Comparison of ENCODE assay signal across 8 cellular contexts in genomic region chr17:75785016-75785769, GRCh38. TPM values are rescaled to one million over a fixed set of nuclear protein-coding genes. Genes with fewer than 3 reads are reported as not detected.
DNase-seq lines count a peak whose midpoint lies in the region; ATAC-seq, FAIRE-seq and TF ChIP-seq lines count a peak whose summit lies in the region.

No MANE protein-coding gene starts in this region.

- no peaks in the 10 kb centered on the region for H3K9me3 ChIP-seq in right lobe of liver

- peaks cover 7% of the 10 kb centered on the region for H3K36me3 Mint-ChIP-seq in activated B cell treated with CpG ODN at 0.5 μM for 24 hours (ENCODE audit: low read depth)
- H3K36me3 Mint-ChIP-seq in dendritic cell treated with granulocyte-macrophage colony-stimulating factor and Interleukin-4, amounts not matched to agents 40 ng/mL and 50 ng/mL, for 4 days (ENCODE audit: low read depth): peaks cover 7% of the 10 kb centered on the region

- H3K4me1 Mint-ChIP-seq in activated B cell treated with CpG ODN at 0.5 μM for 24 hours: peaks cover 50% of the 10 kb centered on the region
- peaks cover 29% of the 10 kb centered on the region for H3K4me1 Mint-ChIP-seq in dendritic cell treated with granulocyte-macrophage colony-stimulating factor and Interleukin-4, amounts not matched to agents 40 ng/mL and 50 ng/mL, for 4 days (ENCODE audit: low read depth)

- DNase-seq in GM18507 (ENCODE audit: extremely low spot score, insufficient read length, low read depth) (peak; percentile 72), NCI-H2196 (lab: John Stamatoyannopoulos, UW; ENCODE audit: unreplicated experiment) (peak; percentile 99), activated B cell treated with CpG ODN at 0.5 μM for 24 hours (peak; percentile 86), right lobe of liver (peak; percentile 90 to 93 (median 92))
- peak; percentile 87 for DNase-seq in stimulated activated CD4-positive, alpha-beta T cell treated with anti-CD3 and anti-CD28 coated beads, Interleukin-4, amount 100 ng/mL, for 1 hour

- 5% methylated on average over 24 of the region's 42 CpGs for WGBS in right lobe of liver (ENCODE audit: insufficient coverage, low coverage, low lambda C conversion rate, missing lambda C conversion rate)

- no peaks in the 10 kb centered on the region for H3K9me3 Mint-ChIP-seq in activated B cell treated with CpG ODN at 0.5 μM for 24 hours
- H3K9me3 Mint-ChIP-seq in dendritic cell treated with granulocyte-macrophage colony-stimulating factor and Interleukin-4, amounts not matched to agents 40 ng/mL and 50 ng/mL, for 4 days: no peaks in the 10 kb centered on the region

- CTCF ChIA-PET in activated B cell treated with CpG ODN at 0.5 μM for 24 hours (lab: Charles Lee): interaction anchor here (0.7 to 2.6 kb wide), 8 partner anchors 19 to 70 kb away, joined by 3 to 12 read pairs (median 4); partner anchors contain the start of genes UNC13D and WBP2

- H3K27ac Mint-ChIP-seq in activated B cell treated with CpG ODN at 0.5 μM for 24 hours: peak overlapping the region; percentile 99
- H3K27ac Mint-ChIP-seq in dendritic cell treated with granulocyte-macrophage colony-stimulating factor and Interleukin-4, amounts not matched to agents 40 ng/mL and 50 ng/mL, for 4 days: peak overlapping the region; percentile 99

- peak; percentile 62 for TF ChIP-seq POLR2A in right lobe of liver (IDR thresholded peaks at IDR 0.05)

- H3K27ac ChIP-seq in ACC112 (ENCODE audit: low read depth, low read length) (peak overlapping the region; percentile 98), right lobe of liver (peak overlapping the region; percentile 99 to 100 (median 100))

- H2AFZ ChIP-seq in ACC112 (ENCODE audit: low read length, unreplicated experiment): peak overlapping the region; percentile 16

- intact Hi-C loops in activated B cell treated with CpG ODN at 0.5 μM for 24 hours (cut with micrococcal nuclease) (loop anchor here (1.0 to 2.0 kb wide), 4 partner anchors 24 to 480 kb away; partner anchors contain the start of genes ACOX1, TEN1 and UBALD2), right lobe of liver (cut with DNase I) (no loop called here)
- intact Hi-C loops in dendritic cell treated with granulocyte-macrophage colony-stimulating factor and Interleukin-4, amounts not matched to agents 40 ng/mL and 50 ng/mL, for 4 days (cut with micrococcal nuclease): no loop called here

- peaks cover 38% of the 10 kb centered on the region for H3K79me2 ChIP-seq in ACC112 (ENCODE audit: control insufficient read depth, insufficient read depth, low read length, unreplicated experiment)

- TF ChIP-seq CTCF in activated B cell treated with CpG ODN at 0.5 μM for 24 hours (IDR thresholded peaks at IDR 0.05): no peak
- TF ChIP-seq CTCF in right lobe of liver (IDR thresholded peaks at IDR 0.05): no peak

- H3K27me3 ChIP-seq in ACC112 (ENCODE audit: insufficient read depth, low read length): no peaks in the 10 kb centered on the region
- H3K27me3 ChIP-seq in right lobe of liver: no peaks in the 10 kb centered on the region

- peak overlapping the region; percentile 86 for H3K4me3 Mint-ChIP-seq in activated B cell treated with CpG ODN at 0.5 μM for 24 hours
- H3K4me3 Mint-ChIP-seq in dendritic cell treated with granulocyte-macrophage colony-stimulating factor and Interleukin-4, amounts not matched to agents 40 ng/mL and 50 ng/mL, for 4 days: peak overlapping the region; percentile 81

- peak; percentile 48 for ATAC-seq in HG03025 (IDR thresholded peaks at IDR 0.05; ENCODE audit: low FRiP score, unreplicated experiment)
- peak; percentile 56 for ATAC-seq in activated B cell treated with CpG ODN at 0.5 μM for 24 hours (ENCODE audit: low read depth)
- ATAC-seq in right lobe of liver: peak; percentile 78 to 88 (median 84)

- H3K36me3 ChIP-seq in ACC112 (ENCODE audit: insufficient read depth, low read length) (no peaks in the 10 kb centered on the region), right lobe of liver (no peaks in the 10 kb centered on the region)

- H3K4me3 ChIP-seq in ACC112 (ENCODE audit: low read depth, low read length) (peak overlapping the region; percentile 77), right lobe of liver (peak overlapping the region; percentile 56 to 67 (median 62))

- peak; percentile 52 for FAIRE-seq in GM18507 (lab: Jason Lieb, UNC)

- H3K4me1 ChIP-seq in ACC112 (ENCODE audit: control insufficient read depth, insufficient read depth, low read length, unreplicated experiment) (peaks cover 26% of the 10 kb centered on the region), right lobe of liver (peaks cover 0 to 21% (median 3%) of the 10 kb centered on the region in 4 donors)

- no peaks in the 10 kb centered on the region for H3K27me3 Mint-ChIP-seq in activated B cell treated with CpG ODN at 0.5 μM for 24 hours
- no peaks in the 10 kb centered on the region for H3K27me3 Mint-ChIP-seq in dendritic cell treated with granulocyte-macrophage colony-stimulating factor and Interleukin-4, amounts not matched to agents 40 ng/mL and 50 ng/mL, for 4 days

- POLR2A ChIA-PET in activated B cell treated with CpG ODN at 0.5 μM for 24 hours (lab: Charles Lee): interaction anchor here (0.6 to 8.1 kb wide), 31 partner anchors 7 to 1039 kb away, joined by 3 to 87 read pairs (median 6); partner anchors contain the start of genes ACOX1, GALK1, MRPL38 and SLC25A19

RNA-seq across cellular contexts. Expression of gene UNK, which starts 0.6 kb away (rescaled TPM):
- 52.3 and 61.2 TPM in 2 replicates for total RNA-seq in activated B cell treated with CpG ODN at 0.5 μM for 24 hours
- 10 to 100 TPM in 4 of 6 experiments, 1 to 10 TPM in 2; 5.8 to 29.2 (median 11.1) TPM for total RNA-seq in right lobe of liver

RNA-seq across cellular contexts. Expression of gene GALK1, which starts 20.2 kb away (rescaled TPM):
- total RNA-seq in activated B cell treated with CpG ODN at 0.5 μM for 24 hours (14.9 and 22.9 TPM in 2 replicates), right lobe of liver (10 to 100 TPM; 38.6 to 87.4 (median 76.9) TPM)

RNA-seq across cellular contexts. Expression of gene UNC13D, which starts 59.0 kb away (rescaled TPM):
- total RNA-seq in activated B cell treated with CpG ODN at 0.5 μM for 24 hours: 90.4 and 102 TPM in 2 replicates
- 10 to 100 TPM in 3 of 6 experiments, 1 to 10 TPM in 3; 3.4 to 12.5 (median 10.7) TPM for total RNA-seq in right lobe of liver

Comparison
In these comparisons a context has a peak if more than half of its experiments do, and no peak if none do; other contexts are left out.
1. Peak in every context shown above with its lines: DNase-seq, ATAC-seq, H3K4me3 ChIP-seq and H3K27ac ChIP-seq.